ENCODE assay signal across 1 cellular context in the genomic region with DNA sequence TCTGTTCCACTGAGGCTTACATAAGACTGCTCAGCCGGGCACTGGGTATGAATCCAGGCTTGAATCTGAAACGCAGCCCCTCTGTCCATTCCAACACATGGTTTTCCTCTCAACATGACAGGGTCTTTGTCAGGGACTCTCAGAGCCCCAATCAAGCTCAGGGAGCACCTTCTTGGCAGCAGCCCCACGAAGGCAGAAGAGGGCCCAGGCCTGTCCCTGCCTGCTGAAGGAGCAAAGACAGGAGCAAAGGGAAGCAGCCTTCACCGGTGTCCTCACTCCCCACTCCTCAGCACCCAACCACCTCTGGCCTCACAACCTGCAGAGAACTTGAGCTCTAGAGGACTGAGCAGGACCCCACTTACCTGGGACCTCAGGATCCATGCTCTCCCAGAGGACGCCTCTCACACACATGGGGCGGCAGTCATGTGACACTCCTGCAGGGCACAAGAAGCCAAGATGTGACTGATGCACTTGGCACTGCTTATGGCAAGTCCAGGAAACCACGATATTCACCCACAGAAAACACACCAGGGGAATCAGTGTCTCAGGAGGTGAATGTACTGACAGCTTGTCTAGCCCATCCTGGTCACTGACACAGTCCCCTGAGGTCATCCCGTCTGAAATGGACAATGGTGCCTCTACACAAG.
TF ChIP-seq lines count a peak whose summit lies in the region.

No MANE protein-coding gene starts in this region.

TF ChIP-seq in K562, 482 proteins besides CTCF, POLR2A, EP300 and RAD21:
- TF ChIP-seq CREBBP (IDR thresholded peaks at IDR 0.05; ENCODE audit: low read depth, low read length) (no peak), KDM1A (IDR thresholded peaks at IDR 0.05) (no peak), POLR2AphosphoS5 (IDR thresholded peaks at IDR 0.05; ENCODE audit: control insufficient read depth, insufficient read depth, low read depth, low read length) (0 out of 2 replicates have a peak, but pooled peaks have one; percentile 6), RBFOX2 (IDR thresholded peaks at IDR 0.05; ENCODE audit: low read depth, low read length) (peak; percentile 50; the same call in 1 of the 2 replicates)
- TF ChIP-seq, protein P1, sequence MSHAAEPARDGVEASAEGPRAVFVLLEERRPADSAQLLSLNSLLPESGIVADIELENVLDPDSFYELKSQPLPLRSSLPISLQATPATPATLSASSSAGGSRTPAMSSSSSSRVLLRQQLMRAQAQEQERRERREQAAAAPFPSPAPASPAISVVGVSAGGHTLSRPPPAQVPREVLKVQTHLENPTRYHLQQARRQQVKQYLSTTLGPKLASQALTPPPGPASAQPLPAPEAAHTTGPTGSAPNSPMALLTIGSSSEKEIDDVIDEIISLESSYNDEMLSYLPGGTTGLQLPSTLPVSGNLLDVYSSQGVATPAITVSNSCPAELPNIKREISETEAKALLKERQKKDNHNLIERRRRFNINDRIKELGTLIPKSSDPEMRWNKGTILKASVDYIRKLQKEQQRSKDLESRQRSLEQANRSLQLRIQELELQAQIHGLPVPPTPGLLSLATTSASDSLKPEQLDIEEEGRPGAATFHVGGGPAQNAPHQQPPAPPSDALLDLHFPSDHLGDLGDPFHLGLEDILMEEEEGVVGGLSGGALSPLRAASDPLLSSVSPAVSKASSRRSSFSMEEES (CRISPR knock-in tag; IDR thresholded peaks at IDR 0.05): peak; percentile 50; the same call in 1 of the 2 replicates
